In genomic region chr7:77536017-77536412, GRCh38 we compare ENCODE assay signal across 8 cellular contexts. TPM values are rescaled to one million over a fixed set of nuclear protein-coding genes. Genes with fewer than 3 reads are reported as not detected.
DNase-seq lines count a peak whose midpoint lies in the region; FAIRE-seq and TF ChIP-seq lines count a peak whose summit lies in the region.

No MANE protein-coding gene starts in this region.

- H3K9me3 ChIP-seq in astrocyte (ENCODE audit: insufficient read depth, low read depth, low read length) (no peaks in the 10 kb centered on the region), tibial artery (no peaks in the 10 kb centered on the region)

- no peaks in the 10 kb centered on the region for H3K9me3 Mint-ChIP-seq in activated T-cell treated with anti-CD3 and anti-CD28 coated beads, Interleukin-2, amount 50 U/mL, for 24 hours
- H3K9me3 Mint-ChIP-seq in astrocyte (ENCODE audit: unreplicated experiment): peaks cover 2% of the 10 kb centered on the region

- H3K4me3 ChIP-seq in astrocyte (ENCODE audit: insufficient read depth, low read depth, low read length) (peak overlapping the region; percentile 83), lower leg skin (ENCODE audit: low read depth, poor library complexity, severe bottlenecking) (peak overlapping the region; percentile 65), tibial artery (peak overlapping the region; percentile 81 to 100)

- peaks cover 18% of the 10 kb centered on the region for H3K4me1 Mint-ChIP-seq in activated T-cell treated with anti-CD3 and anti-CD28 coated beads, Interleukin-2, amount 50 U/mL, for 24 hours (ENCODE audit: low read depth)
- H3K4me1 Mint-ChIP-seq in astrocyte (ENCODE audit: low read depth, unreplicated experiment): peaks cover 8% of the 10 kb centered on the region

- no peaks in the 10 kb centered on the region for H3K27me3 Mint-ChIP-seq in activated T-cell treated with anti-CD3 and anti-CD28 coated beads, Interleukin-2, amount 50 U/mL, for 24 hours
- no peaks in the 10 kb centered on the region for H3K27me3 Mint-ChIP-seq in astrocyte (ENCODE audit: low read depth, unreplicated experiment)

- H3K27me3 ChIP-seq in astrocyte (ENCODE audit: insufficient read depth, low read length) (no peaks in the 10 kb centered on the region), tibial artery (no peaks in the 10 kb centered on the region)

- H3K79me2 ChIP-seq in astrocyte (ENCODE audit: insufficient read depth, low read length): peaks cover 37% of the 10 kb centered on the region

- peaks cover 6% of the 10 kb centered on the region for H3K36me3 Mint-ChIP-seq in activated T-cell treated with anti-CD3 and anti-CD28 coated beads, Interleukin-2, amount 50 U/mL, for 24 hours (ENCODE audit: low read depth)
- no peaks in the 10 kb centered on the region for H3K36me3 Mint-ChIP-seq in astrocyte (ENCODE audit: low read depth, unreplicated experiment)

- H3K36me3 ChIP-seq in astrocyte (ENCODE audit: insufficient read depth, low read length): no peaks in the 10 kb centered on the region
- H3K36me3 ChIP-seq in tibial artery: no peaks in the 10 kb centered on the region

- H3K4me2 ChIP-seq in astrocyte (ENCODE audit: low read length): peak overlapping the region; percentile 99

- peak overlapping the region; percentile 89 for H3K9ac ChIP-seq in astrocyte (ENCODE audit: low read length)

- H3K4me1 ChIP-seq in astrocyte (ENCODE audit: insufficient read depth, low read length): peaks cover 4% of the 10 kb centered on the region
- peaks cover 0 to 20% (median 18%) of the 10 kb centered on the region in 4 donors for H3K4me1 ChIP-seq in tibial artery

- intact Hi-C loops in lower leg skin (cut with DNase I; ENCODE audit: low total_unique reads): no loop called here
- intact Hi-C loops in tibial artery (cut with DNase I; ENCODE audit: low total_unique reads): no loop called here

- H3K27ac ChIP-seq in astrocyte (ENCODE audit: low read depth, low read length): peak overlapping the region; percentile 82
- peak overlapping the region; percentile 78 to 99 for H3K27ac ChIP-seq in tibial artery

- peaks cover 18% of the 10 kb centered on the region for H4K20me1 ChIP-seq in astrocyte (ENCODE audit: insufficient read depth, low read length)

- peak overlapping the region; percentile 95 for H3K4me3 Mint-ChIP-seq in activated T-cell treated with anti-CD3 and anti-CD28 coated beads, Interleukin-2, amount 50 U/mL, for 24 hours
- peak overlapping the region; percentile 92 for H3K4me3 Mint-ChIP-seq in astrocyte (ENCODE audit: unreplicated experiment)

- WGBS in lower leg skin, 2 donors: 33 to 34% methylated on average over 9 of the region's 9 CpGs

- no peak for TF ChIP-seq POLR2A in lower leg skin (IDR thresholded peaks at IDR 0.05)

- no peak for TF ChIP-seq CTCF in astrocyte (IDR thresholded peaks at IDR 0.05; ENCODE audit: insufficient read depth, low read depth, low read length)
- no peak for TF ChIP-seq CTCF in lower leg skin (IDR thresholded peaks at IDR 0.05)
- TF ChIP-seq CTCF in tibial artery (IDR thresholded peaks at IDR 0.05): no peak

- FAIRE-seq in astrocyte (lab: Jason Lieb, UNC): no peak

- DNase-seq in activated T-cell treated with anti-CD3 and anti-CD28 coated beads, Interleukin-2, amount 50 U/mL, for 24 hours: no peak
- no peak for DNase-seq in activated T-cell treated with anti-CD3 and anti-CD28 coated beads for 4 hours
- DNase-seq in astrocyte (ENCODE audit: low read depth): no peak
- no peak for DNase-seq in lower leg skin (ENCODE audit: low spot score in 2 of 2)
- no peak for DNase-seq in tibial artery
- DNase-seq in H4 (ENCODE audit: low spot score): no peak
- DNase-seq in SHP77 (lab: John Stamatoyannopoulos, UW): no peak
- DNase-seq in activated CD4-positive, alpha-beta T cell treated with anti-CD3 and anti-CD28 coated beads for 48 hours: no peak

- peak overlapping the region; percentile 96 for H3K27ac Mint-ChIP-seq in activated T-cell treated with anti-CD3 and anti-CD28 coated beads, Interleukin-2, amount 50 U/mL, for 24 hours
- peak overlapping the region; percentile 87 for H3K27ac Mint-ChIP-seq in astrocyte (ENCODE audit: unreplicated experiment)

- H2AFZ ChIP-seq in astrocyte (ENCODE audit: low read depth, low read length): peak overlapping the region; percentile 96

RNA-seq across cellular contexts. Expression of gene PTPN12, which starts 1.1 kb away (rescaled TPM):
- 95.2 and 111 TPM in 2 replicates for total RNA-seq in astrocyte
- total RNA-seq in lower leg skin: 10 to 100 TPM; 63.9 to 75.3 (median 68.2) TPM
- 23.8 and 24.4 TPM in 2 replicates for total RNA-seq in H4 (2014; rRNA removed; shearing (Covaris generic))
